19 cellular contexts compared by ENCODE assay signal in the genomic region with DNA sequence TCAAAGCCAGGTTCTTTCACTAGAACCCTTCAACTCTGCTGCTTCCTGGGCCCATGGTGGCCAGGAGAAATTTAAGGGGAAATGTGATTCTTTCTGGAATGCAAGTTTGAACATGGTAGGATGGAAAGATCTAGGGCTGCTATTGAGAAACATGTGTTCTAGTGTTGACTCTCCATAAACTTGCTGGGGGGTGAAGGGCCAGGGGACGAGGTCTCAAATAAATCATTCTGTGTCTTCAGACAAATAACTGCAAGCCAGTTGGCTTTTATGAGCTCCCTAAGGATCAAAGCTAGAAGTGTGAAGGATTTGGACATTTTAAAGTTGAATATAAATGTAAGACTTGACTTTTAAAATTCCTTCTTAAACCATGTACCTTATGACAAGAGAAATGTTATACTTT.
"Had no signal": no experiment of that assay in that cellular context is flagged by ENCODE, and none has a peak within 500 bp of the region (broad histone marks: within the 10 kb centered on the region; RNA-seq: fewer than 3 reads in every experiment).

No MANE protein-coding gene starts in this region.

- H3K36me3 Mint-ChIP-seq: activated naive CD4-positive, alpha-beta T cell treated with anti-CD3 and anti-CD28 coated beads, Interleukin-2, amount 50 U/mL, for 24 hours; natural killer cell treated with Interleukin-12 subunit alpha and Interleukin-12 subunit beta and Interleukin-15 and Interleukin-18, amount 100 ng/mL, for 72 hours had no signal

- ATAC-seq: activated CD8-positive, alpha-beta T cell treated with anti-CD3 and anti-CD28 coated beads for 36 hours; activated T-cell treated with anti-CD3 and anti-CD28 coated beads, Interleukin-2, amount 50 U/mL, for 4 hours; stimulated activated naive CD8-positive, alpha-beta T cell treated with anti-CD3 and anti-CD28 coated beads, Interleukin-15, amount 100 ng/mL, for 72 hours had no signal

- H3K9me3 ChIP-seq: left lung, spleen had no signal

- DNase-seq: activated CD4-positive, alpha-beta T cell treated with anti-CD3 and anti-CD28 coated beads for 4 hours; activated CD8-positive, alpha-beta T cell treated with anti-CD3 and anti-CD28 coated beads for 36 hours; activated effector memory CD4-positive, alpha-beta T cell treated with anti-CD3 and anti-CD28 coated beads, Interleukin-2, amount 50 U/mL, for 16 hours; activated T-cell treated with anti-CD3 and anti-CD28 coated beads, Interleukin-2, amount 50 U/mL, for 4 hours; brain microvascular endothelial cell; cerebellar nuclear complex; effector memory CD4-positive, alpha-beta T cell; islet precursor cell; left lung; mesenchymal stem cell; occipital lobe; right cardiac atrium; spleen; stimulated activated naive CD8-positive, alpha-beta T cell treated with anti-CD3 and anti-CD28 coated beads, Interleukin-15, amount 100 ng/mL, for 72 hours; T-helper 2 cell had no signal

- H3K4me1 Mint-ChIP-seq: activated naive CD4-positive, alpha-beta T cell treated with anti-CD3 and anti-CD28 coated beads, Interleukin-2, amount 50 U/mL, for 24 hours; stimulated activated naive CD8-positive, alpha-beta T cell treated with anti-CD3 and anti-CD28 coated beads, Interleukin-15, amount 100 ng/mL, for 72 hours had no signal

- H3K4me3 Mint-ChIP-seq: activated CD8-positive, alpha-beta T cell treated with anti-CD3 and anti-CD28 coated beads for 36 hours; activated naive CD4-positive, alpha-beta T cell treated with anti-CD3 and anti-CD28 coated beads, Interleukin-2, amount 50 U/mL, for 24 hours; activated T-cell treated with anti-CD3 and anti-CD28 coated beads, Interleukin-2, amount 50 U/mL, for 4 hours; dendritic cell treated with granulocyte-macrophage colony-stimulating factor and Interleukin-4, amounts not matched to agents 40 ng/mL and 50 ng/mL, for 4 days; natural killer cell treated with Interleukin-12 subunit alpha and Interleukin-12 subunit beta and Interleukin-15 and Interleukin-18, amount 100 ng/mL, for 72 hours; stimulated activated naive CD8-positive, alpha-beta T cell treated with anti-CD3 and anti-CD28 coated beads, Interleukin-15, amount 100 ng/mL, for 72 hours had no signal

- H3K36me3 ChIP-seq: brain microvascular endothelial cell, left lung, spleen had no signal

- H3K4me3 ChIP-seq: left lung, spleen had no signal

- H3K27me3 ChIP-seq: brain microvascular endothelial cell, left lung, spleen had no signal

- H3K27me3 Mint-ChIP-seq: dendritic cell treated with granulocyte-macrophage colony-stimulating factor and Interleukin-4, amounts not matched to agents 40 ng/mL and 50 ng/mL, for 4 days; progenitor cell of endocrine pancreas had no signal

- H3K27ac ChIP-seq: brain microvascular endothelial cell, left lung, spleen had no signal

- H3K9me3 Mint-ChIP-seq: activated CD8-positive, alpha-beta T cell treated with anti-CD3 and anti-CD28 coated beads for 36 hours; activated T-cell treated with anti-CD3 and anti-CD28 coated beads, Interleukin-2, amount 50 U/mL, for 4 hours; dendritic cell treated with granulocyte-macrophage colony-stimulating factor and Interleukin-4, amounts not matched to agents 40 ng/mL and 50 ng/mL, for 4 days; natural killer cell treated with Interleukin-12 subunit alpha and Interleukin-12 subunit beta and Interleukin-15 and Interleukin-18, amount 100 ng/mL, for 72 hours; stimulated activated naive CD8-positive, alpha-beta T cell treated with anti-CD3 and anti-CD28 coated beads, Interleukin-15, amount 100 ng/mL, for 72 hours had no signal

- H3K27ac Mint-ChIP-seq: activated CD8-positive, alpha-beta T cell treated with anti-CD3 and anti-CD28 coated beads for 36 hours; activated naive CD4-positive, alpha-beta T cell treated with anti-CD3 and anti-CD28 coated beads, Interleukin-2, amount 50 U/mL, for 24 hours; dendritic cell treated with granulocyte-macrophage colony-stimulating factor and Interleukin-4, amounts not matched to agents 40 ng/mL and 50 ng/mL, for 4 days; natural killer cell treated with Interleukin-12 subunit alpha and Interleukin-12 subunit beta and Interleukin-15 and Interleukin-18, amount 100 ng/mL, for 72 hours; progenitor cell of endocrine pancreas; stimulated activated naive CD8-positive, alpha-beta T cell treated with anti-CD3 and anti-CD28 coated beads, Interleukin-15, amount 100 ng/mL, for 72 hours had no signal
